Comparison of ENCODE assay signal across 20 cellular contexts in genomic region chr6:122800906-122801305, GRCh38. TPM values are rescaled to one million over a fixed set of nuclear protein-coding genes. Genes with fewer than 3 reads are reported as not detected.
DNase-seq lines count a peak whose midpoint lies in the region; ATAC-seq and TF ChIP-seq lines count a peak whose summit lies in the region.
"Had no signal": no experiment of that assay in that cellular context is flagged by ENCODE, and none has a peak within 500 bp of the region (broad histone marks: within the 10 kb centered on the region; RNA-seq: fewer than 3 reads in every experiment).

No MANE protein-coding gene starts in this region.

- BruUV-seq in mammary epithelial cell (replicated peaks; lab: Mats Ljungman, UMichigan) (no TSS peak), MCF 10A (replicated peaks; lab: Mats Ljungman, UMichigan) (no TSS peak)

- H3K36me3 ChIP-seq in mammary epithelial cell (ENCODE audit: insufficient read depth, low read length) (no peaks in the 10 kb centered on the region), esophagus squamous epithelium (peaks cover 0 to 33% (median 0%) of the 10 kb centered on the region in 3 donors), vagina (peaks cover 0 to 19% of the 10 kb centered on the region in 2 donors)
- H3K36me3 ChIP-seq: SJSA1 had no signal

- no peak for TF ChIP-seq POLR2A in esophagus squamous epithelium (IDR thresholded peaks at IDR 0.05)
- no peak for TF ChIP-seq POLR2A in vagina (IDR thresholded peaks at IDR 0.05)

- intact Hi-C loops in mammary epithelial cell (cut with micrococcal nuclease), result no loop called here
- intact Hi-C loops in MCF 10A (cut with micrococcal nuclease), result loop anchor here (1.0 kb wide), 1 partner anchor 12 kb away; the partner anchor contains the start of gene SMPDL3A
- intact Hi-C loops in esophagus squamous epithelium (cut with DNase I), result no loop called here
- intact Hi-C loops in vagina (cut with DNase I), result no loop called here

- H3K9me3 Mint-ChIP-seq in MCF 10A (ENCODE audit: unreplicated experiment), result no peaks in the 10 kb centered on the region
- no peaks in the 10 kb centered on the region for H3K9me3 Mint-ChIP-seq in nephron
- no peaks in the 10 kb centered on the region for H3K9me3 Mint-ChIP-seq in stimulated activated naive B cell treated with anti-CD40 and anti-IgM and Interleukin-4, amounts not matched to agents 10 μg/mL and 1 μg/mL and 100 μg/mL, for 72 hours

- in situ Hi-C loops in mammary epithelial cell (cut with MboI; ENCODE audit: low sequenced_read_pairs in 2 of 2), result no loop called here

- H3K4me3 ChIP-seq in mammary epithelial cell (replicated peaks in 1 of 3; ENCODE audit: insufficient read depth in 1 of 3, low read depth in 2 of 3, low read length in 3 of 3), result no peak overlapping the region
- no peak overlapping the region for H3K4me3 ChIP-seq in esophagus squamous epithelium
- H3K4me3 ChIP-seq in vagina, result no peak overlapping the region
- H3K4me3 ChIP-seq: SJSA1 had no signal

- H3K4me1 Mint-ChIP-seq in MCF 10A (ENCODE audit: insufficient read depth, unreplicated experiment) (peaks cover 14% of the 10 kb centered on the region), nephron (peaks cover 46% of the 10 kb centered on the region)
- no peaks in the 10 kb centered on the region for H3K4me1 Mint-ChIP-seq in stimulated activated naive B cell treated with anti-CD40 and anti-IgM and Interleukin-4, amounts not matched to agents 10 μg/mL and 1 μg/mL and 100 μg/mL, for 72 hours

- no peaks in the 10 kb centered on the region for H3K27me3 Mint-ChIP-seq in MCF 10A (ENCODE audit: insufficient read depth, unreplicated experiment)
- H3K27me3 Mint-ChIP-seq in nephron (ENCODE audit: low read depth), result no peaks in the 10 kb centered on the region
- no peaks in the 10 kb centered on the region for H3K27me3 Mint-ChIP-seq in stimulated activated naive B cell treated with anti-CD40 and anti-IgM and Interleukin-4, amounts not matched to agents 10 μg/mL and 1 μg/mL and 100 μg/mL, for 72 hours

- peaks cover 5% of the 10 kb centered on the region for H3K36me3 Mint-ChIP-seq in MCF 10A (ENCODE audit: insufficient read depth, unreplicated experiment)
- H3K36me3 Mint-ChIP-seq in nephron (ENCODE audit: low read depth), result peaks cover 25% of the 10 kb centered on the region
- no peaks in the 10 kb centered on the region for H3K36me3 Mint-ChIP-seq in stimulated activated naive B cell treated with anti-CD40 and anti-IgM and Interleukin-4, amounts not matched to agents 10 μg/mL and 1 μg/mL and 100 μg/mL, for 72 hours

- no peak overlapping the region for H3K4me2 ChIP-seq in mammary epithelial cell (ENCODE audit: insufficient read depth, low read depth, low read length)

- dilution Hi-C loops in mammary epithelial cell (cut with HindIII; ENCODE audit: low sequenced_read_pairs), result no loop called here

- CTCF ChIA-PET in mammary epithelial cell (lab: Charles Lee; ENCODE audit: low non-redundant PET), result interaction anchor here (0.7 kb wide), 1 partner anchor 38 kb away, joined by 3 read pairs; no protein-coding TSS in a partner anchor
- CTCF ChIA-PET in MCF 10A (lab: Yijun Ruan, JAX), result interaction anchor here (0.8 to 6.6 kb wide), 9 partner anchors 10 to 73 kb away, joined by 3 to 54 read pairs (median 11); partner anchors contain the start of gene SMPDL3A

- WGBS in mammary epithelial cell (ENCODE audit: low coverage, missing lambda C conversion rate), result 79% methylated on average over 3 of the region's 3 CpGs
- 38 to 62% methylated on average over 3 of the region's 3 CpGs for WGBS in esophagus squamous epithelium, 2 donors

- no peak overlapping the region for H3K27ac Mint-ChIP-seq in MCF 10A (ENCODE audit: low read depth, unreplicated experiment)
- peak overlapping the region in 2 of 3 experiments; percentile 24 to 84 for H3K27ac Mint-ChIP-seq in nephron
- no peak overlapping the region for H3K27ac Mint-ChIP-seq in stimulated activated naive B cell treated with anti-CD40 and anti-IgM and Interleukin-4, amounts not matched to agents 10 μg/mL and 1 μg/mL and 100 μg/mL, for 72 hours
- H3K27ac Mint-ChIP-seq: CD14-positive monocyte had no signal

- POLR2A ChIA-PET in MCF 10A (lab: Yijun Ruan, JAX), result interaction anchor here (0.9 to 9.2 kb wide), 4 partner anchors 10 to 190 kb away, joined by 3 to 202 read pairs (median 13); partner anchors contain the start of gene SMPDL3A

- H3K27ac ChIP-seq in mammary epithelial cell (ENCODE audit: insufficient read depth, low read depth, low read length), result no peak overlapping the region
- peak overlapping the region; percentile 37 to 80 (median 72) for H3K27ac ChIP-seq in esophagus squamous epithelium
- peak overlapping the region; percentile 65 for H3K27ac ChIP-seq in vagina
- H3K27ac ChIP-seq: SJSA1 had no signal

- no peak for ATAC-seq in left lobe of liver
- no peak for ATAC-seq in stimulated activated naive B cell treated with anti-CD40 and anti-IgM and Interleukin-4, amounts not matched to agents 10 μg/mL and 1 μg/mL and 100 μg/mL, for 72 hours (replicated peaks)
- ATAC-seq: PC-3 had no signal

- H3K27me3 ChIP-seq in mammary epithelial cell (ENCODE audit: insufficient read depth, low read length) (no peaks in the 10 kb centered on the region), esophagus squamous epithelium (no peaks in the 10 kb centered on the region), vagina (no peaks in the 10 kb centered on the region)
- H3K27me3 ChIP-seq: SJSA1 had no signal

- DNase-seq in mammary epithelial cell, result no peak
- no peak for DNase-seq in MCF 10A (ENCODE audit: unreplicated experiment)
- DNase-seq in esophagus squamous epithelium (lab: John Stamatoyannopoulos, UW), result no peak
- DNase-seq in vagina (ENCODE audit: extremely low spot score in 2 of 2), result no peak
- no peak for DNase-seq in left lobe of liver (ENCODE audit: low spot score)
- no peak for DNase-seq in stimulated activated CD4-positive, alpha-beta T cell treated with anti-CD3 and anti-CD28 coated beads, Interleukin-12 subunit alpha, Interleukin-12 subunit beta, amount 100 ng/mL, for 4 hours
- DNase-seq in stimulated activated naive B cell treated with anti-CD40 and anti-IgM and Interleukin-4, amounts not matched to agents 10 μg/mL and 1 μg/mL and 100 μg/mL, for 72 hours, result no peak
- DNase-seq: DMS 273 treated with DMSO at 0.1 percent for 48 hours, DND-41, H7, KG1, NCI-H1417, NCI-H187 treated with DMSO at 0.1 percent for 48 hours, NCI-H526, PC-3 had no signal

- peak overlapping the region; percentile 56 for H2AFZ ChIP-seq in mammary epithelial cell (ENCODE audit: low read depth, low read length)

- H3K9me3 ChIP-seq in mammary epithelial cell (replicated peaks; ENCODE audit: insufficient read depth, low read length) (no peaks in the 10 kb centered on the region), esophagus squamous epithelium (no peaks in the 10 kb centered on the region), vagina (no peaks in the 10 kb centered on the region)
- H3K9me3 ChIP-seq: SJSA1 had no signal

- H3K9ac ChIP-seq in mammary epithelial cell (ENCODE audit: insufficient read depth, low read length), result no peak overlapping the region

- H3K4me3 Mint-ChIP-seq in MCF 10A (ENCODE audit: unreplicated experiment) (no peak overlapping the region), nephron (no peak overlapping the region)
- H3K4me3 Mint-ChIP-seq in stimulated activated naive B cell treated with anti-CD40 and anti-IgM and Interleukin-4, amounts not matched to agents 10 μg/mL and 1 μg/mL and 100 μg/mL, for 72 hours, result no peak overlapping the region
- H3K4me3 Mint-ChIP-seq: CD14-positive monocyte had no signal

- H4K20me1 ChIP-seq in mammary epithelial cell (ENCODE audit: insufficient read depth, low read length), result no peaks in the 10 kb centered on the region

- H3K79me2 ChIP-seq in mammary epithelial cell (ENCODE audit: insufficient read depth, low read length), result no peaks in the 10 kb centered on the region

- TF ChIP-seq CTCF in mammary epithelial cell (conservative IDR thresholded peaks at IDR 0.05 in 1 of 2, IDR thresholded peaks at IDR 0.05 in 1 of 2; ENCODE audit: extremely low read depth in 1 of 2, insufficient read depth in 1 of 2, low read depth in 1 of 2, low read length in 2 of 2) (no peak), MCF 10A (IDR thresholded peaks at IDR 0.05; ENCODE audit: unreplicated experiment) (no peak), esophagus squamous epithelium (IDR thresholded peaks at IDR 0.05) (no peak), nephron (IDR thresholded peaks at IDR 0.05; ENCODE audit: unreplicated experiment in 3 of 3) (no peak), vagina (IDR thresholded peaks at IDR 0.05) (no peak)

- H3K4me1 ChIP-seq in mammary epithelial cell (ENCODE audit: insufficient read depth, low read length) (peaks cover 36% of the 10 kb centered on the region), esophagus squamous epithelium (peaks cover 0 to 55% (median 22%) of the 10 kb centered on the region in 3 donors), vagina (peaks cover 70% of the 10 kb centered on the region)

RNA-seq across cellular contexts. Expression of gene SMPDL3A, which starts 11.8 kb away (rescaled TPM):
- total RNA-seq in mammary epithelial cell, result 1 to 10 TPM; 4.5 to 7.3 TPM
- polyA plus RNA-seq in mammary epithelial cell, result 4.8 TPM
- 0.78 TPM for polyA minus RNA-seq in mammary epithelial cell
- total RNA-seq in MCF 10A (2022), result 3.5 and 4.7 TPM in 2 replicates
- 10 to 100 TPM; 15.4 to 21.7 (median 16.6) TPM for total RNA-seq in esophagus squamous epithelium
- total RNA-seq in vagina, result 44.7 TPM
- 29.3 TPM for total RNA-seq in left lobe of liver

RNA-seq across cellular contexts. Expression of gene FABP7, which starts 21.4 kb away (rescaled TPM):
- total RNA-seq in mammary epithelial cell, result not detected
- polyA plus RNA-seq in mammary epithelial cell, result not detected
- polyA minus RNA-seq in mammary epithelial cell, result not detected
- total RNA-seq in MCF 10A (2022), result not detected in 2 replicates
- total RNA-seq in esophagus squamous epithelium, result not detected
- not detected for total RNA-seq in vagina
- not detected for total RNA-seq in left lobe of liver
- total RNA-seq: G401, PC-3, SJSA1 had no signal
- polyA plus RNA-seq: AG04450, CD14-positive monocyte had no signal

Comparison
In these comparisons a context has a peak if more than half of its experiments do, and no peak if none do; other contexts are left out.
1. H3K27ac Mint-ChIP-seq: peak in nephron (2 of 3); none in MCF 10A (single experiment) and stimulated activated naive B cell treated with anti-CD40 and anti-IgM and Interleukin-4, amounts not matched to agents 10 μg/mL and 1 μg/mL and 100 μg/mL, for 72 hours (single experiment).